In the genomic region with DNA sequence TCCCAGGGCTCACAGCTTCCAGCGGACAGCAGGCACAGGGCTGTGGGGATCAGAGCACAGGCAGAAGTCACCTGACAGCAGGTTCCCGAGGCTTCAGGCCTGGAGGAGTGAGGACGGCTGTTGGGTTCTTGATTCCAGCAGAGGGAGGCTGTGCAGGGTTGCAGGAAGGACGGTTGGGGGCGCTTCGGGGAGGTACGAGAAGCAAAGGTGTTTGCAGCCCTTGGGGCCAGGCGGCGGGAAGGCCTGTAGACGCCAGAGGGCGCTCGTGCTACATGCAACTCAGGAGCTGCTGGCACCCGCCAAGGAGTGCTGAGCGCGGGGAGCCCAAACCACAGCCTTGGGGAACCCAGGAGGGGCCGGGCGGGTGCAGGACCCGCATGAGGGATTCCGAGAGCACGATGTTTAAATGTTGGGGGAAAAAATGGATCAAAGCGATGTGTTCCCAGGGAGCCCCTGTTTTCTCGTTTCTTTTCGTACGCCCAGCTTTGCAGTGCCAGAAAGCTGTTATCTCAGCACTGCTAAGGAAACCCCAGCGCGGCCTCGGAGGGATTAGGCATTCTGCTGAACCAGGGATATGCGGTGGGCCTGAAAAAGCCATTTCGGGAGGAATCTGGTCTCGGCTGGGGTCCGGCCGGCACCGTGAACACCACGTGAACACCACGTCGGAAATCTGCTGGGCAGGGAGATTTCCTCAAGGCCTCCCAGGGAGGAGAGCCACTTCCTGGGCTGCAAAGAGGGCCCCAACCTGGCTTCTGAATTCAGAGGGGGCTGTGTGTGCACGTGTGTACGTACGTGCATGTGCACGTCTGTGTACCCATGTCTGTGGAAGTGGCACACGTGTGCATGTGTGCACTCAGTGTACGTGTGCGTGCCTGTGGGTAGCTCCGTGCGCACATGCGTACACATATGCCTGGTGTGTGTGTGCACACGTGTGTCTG, we compare ENCODE assay signal across 8 cellular contexts.
DNase-seq lines count a peak whose midpoint lies in the region; ATAC-seq, FAIRE-seq and TF ChIP-seq lines count a peak whose summit lies in the region.

No MANE protein-coding gene starts in this region.

- H3K27ac Mint-ChIP-seq in activated naive CD4-positive, alpha-beta T cell treated with anti-CD3 and anti-CD28 coated beads, Interleukin-2, amount 10 ng/mL, durations not matched to agents 7 days and 5 days: peak overlapping the region; percentile 76

- no peaks in the 10 kb centered on the region for H3K36me3 ChIP-seq in SK-N-SH (replicated peaks in 1 of 2; ENCODE audit: control insufficient read depth in 1 of 2, insufficient read depth in 2 of 2, low read length in 1 of 2)

- peak overlapping the region; percentile 40 for H3K4me3 Mint-ChIP-seq in activated naive CD4-positive, alpha-beta T cell treated with anti-CD3 and anti-CD28 coated beads, Interleukin-2, amount 10 ng/mL, durations not matched to agents 7 days and 5 days

- no peaks in the 10 kb centered on the region for H3F3A ChIP-seq in SK-N-SH (replicated peaks; ENCODE audit: insufficient read depth)

- no peak for FAIRE-seq in H54 (lab: Jason Lieb, UNC)

- peak; percentile 85 for ATAC-seq in omental fat pad (ENCODE audit: low FRiP score)

- peak overlapping the region in 1 of 2 experiments; percentile 62; a peak in 2 of 4 replicates for H3K27ac ChIP-seq in SK-N-SH (ENCODE audit: low read depth in 2 of 2, low read length in 1 of 2)

- H3K9me3 ChIP-seq in SK-N-SH: no peaks in the 10 kb centered on the region

- TF ChIP-seq EP300 in SK-N-SH (IDR thresholded peaks at IDR 0.05; ENCODE audit: borderline replicate concordance in 1 of 2, low read depth in 1 of 2, low read length in 1 of 2): no peak

- DNase-seq in DMS53 (lab: John Stamatoyannopoulos, UW) (peak; percentile 96), H54 (ENCODE audit: insufficient read length, low spot score) (peak; percentile 77), NCI-H1048 (lab: John Stamatoyannopoulos, UW) (peak; percentile 75), SK-N-SH (peak; percentile 90), glomerular visceral epithelial cell (ENCODE audit: extremely low spot score) (peak; percentile 90), omental fat pad (ENCODE audit: low spot score) (peak; percentile 82), superior temporal gyrus (ENCODE audit: extremely low spot score) (peak; percentile 94)
- DNase-seq in activated naive CD4-positive, alpha-beta T cell treated with anti-CD3 and anti-CD28 coated beads, Interleukin-2, amount 10 ng/mL, durations not matched to agents 7 days and 5 days: peak; percentile 95

- peaks cover 1% of the 10 kb centered on the region for H3K36me3 Mint-ChIP-seq in activated naive CD4-positive, alpha-beta T cell treated with anti-CD3 and anti-CD28 coated beads, Interleukin-2, amount 10 ng/mL, durations not matched to agents 7 days and 5 days

- peak overlapping the region; percentile 69; the same call in 1 of the 2 replicates for H2AFZ ChIP-seq in SK-N-SH (ENCODE audit: low read depth)

- POLR2A ChIA-PET in SK-N-SH (lab: Yijun Ruan, JAX): interaction anchor here (0.8 to 1.9 kb wide), 4 partner anchors 105 to 359 kb away, joined by 3 to 14 read pairs (median 4); no protein-coding TSS in a partner anchor

- H3K4me1 Mint-ChIP-seq in activated naive CD4-positive, alpha-beta T cell treated with anti-CD3 and anti-CD28 coated beads, Interleukin-2, amount 10 ng/mL, durations not matched to agents 7 days and 5 days: peaks cover 19% of the 10 kb centered on the region

- TF ChIP-seq POLR2A in H54 (IDR thresholded peaks at IDR 0.05; ENCODE audit: low read depth, low read length): no peak

- peaks cover 5 to 9% of the 10 kb centered on the region in 2 experiments; a peak in 2 of 4 replicates for H3K4me1 ChIP-seq in SK-N-SH (ENCODE audit: control insufficient read depth in 1 of 2, insufficient read depth in 2 of 2, low read depth in 1 of 2, low read length in 1 of 2)

- H4K20me1 ChIP-seq in SK-N-SH (ENCODE audit: insufficient read depth): no peaks in the 10 kb centered on the region

- H3K4me2 ChIP-seq in SK-N-SH: peak overlapping the region; percentile 65

- no peaks in the 10 kb centered on the region for H3K27me3 ChIP-seq in SK-N-SH (ENCODE audit: insufficient read depth)

- no peaks in the 10 kb centered on the region for H3K79me2 ChIP-seq in SK-N-SH (ENCODE audit: insufficient read depth)

- H3K9me2 ChIP-seq in SK-N-SH: no peaks in the 10 kb centered on the region

- peaks cover 5% of the 10 kb centered on the region for H3K27me3 Mint-ChIP-seq in activated naive CD4-positive, alpha-beta T cell treated with anti-CD3 and anti-CD28 coated beads, Interleukin-2, amount 10 ng/mL, durations not matched to agents 7 days and 5 days

- H3K4me3 ChIP-seq in SK-N-SH (ENCODE audit: low read depth in 2 of 2, low read length in 1 of 2): peak overlapping the region in 1 of 2 experiments; percentile 34; a peak in 1 of 4 replicates

- peak overlapping the region; percentile 51; the same call in 1 of the 2 replicates for H3K9ac ChIP-seq in SK-N-SH

- whole genome bisulfite sequencing in SK-N-SH (ENCODE audit: low lambda C conversion rate): 36% methylated on average over 34 of the region's 47 CpGs

- no peaks in the 10 kb centered on the region for H3K9me3 Mint-ChIP-seq in activated naive CD4-positive, alpha-beta T cell treated with anti-CD3 and anti-CD28 coated beads, Interleukin-2, amount 10 ng/mL, durations not matched to agents 7 days and 5 days

- TF ChIP-seq CTCF in SK-N-SH (IDR thresholded peaks at IDR 0.05) (peak; percentile 98), omental fat pad (IDR thresholded peaks at IDR 0.05) (peak in 2 of 3 donors; percentile 57 to 99)

- CTCF ChIA-PET in SK-N-SH (lab: Yijun Ruan, JAX): interaction anchor here (0.5 to 15.4 kb wide), 123 partner anchors 9 to 688 kb away, joined by 3 to 1016 read pairs (median 6); a partner anchor contains a TSS
- CTCF ChIA-PET in activated naive CD4-positive, alpha-beta T cell treated with anti-CD3 and anti-CD28 coated beads, Interleukin-2, amount 10 ng/mL, durations not matched to agents 7 days and 5 days (lab: Charles Lee): interaction anchor here (0.5 to 8.3 kb wide), 31 partner anchors 11 to 876 kb away, joined by 3 to 344 read pairs (median 4); a partner anchor contains a TSS

- TF ChIP-seq RAD21 in SK-N-SH (IDR thresholded peaks at IDR 0.05; ENCODE audit: low read length): peak; percentile 97

TF ChIP-seq in SK-N-SH, 30 proteins besides CTCF, POLR2A, EP300 and RAD21 (continues in another document):
- no peak for TF ChIP-seq FOSL2 (IDR thresholded peaks at IDR 0.05; ENCODE audit: borderline replicate concordance, low read depth)
- TF ChIP-seq, protein P1, sequence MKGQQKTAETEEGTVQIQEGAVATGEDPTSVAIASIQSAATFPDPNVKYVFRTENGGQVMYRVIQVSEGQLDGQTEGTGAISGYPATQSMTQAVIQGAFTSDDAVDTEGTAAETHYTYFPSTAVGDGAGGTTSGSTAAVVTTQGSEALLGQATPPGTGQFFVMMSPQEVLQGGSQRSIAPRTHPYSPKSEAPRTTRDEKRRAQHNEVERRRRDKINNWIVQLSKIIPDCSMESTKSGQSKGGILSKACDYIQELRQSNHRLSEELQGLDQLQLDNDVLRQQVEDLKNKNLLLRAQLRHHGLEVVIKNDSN (IDR thresholded peaks at IDR 0.05; ENCODE audit: borderline replicate concordance, low read depth): no peak
- TF ChIP-seq FOXJ3 (CRISPR knock-in tag; IDR thresholded peaks at IDR 0.05): 0 out of 2 replicates have a peak, but pooled peaks have one; percentile 16
- TF ChIP-seq RFX5 (IDR thresholded peaks at IDR 0.05; ENCODE audit: low read length): no peak
- no peak for TF ChIP-seq MXI1 (IDR thresholded peaks at IDR 0.05; ENCODE audit: low read depth, low read length)
- TF ChIP-seq YY1 (IDR thresholded peaks at IDR 0.05; ENCODE audit: low read depth): no peak
- TF ChIP-seq POLR2AphosphoS5 (IDR thresholded peaks at IDR 0.05; ENCODE audit: low read depth, low read length): no peak
- peak; percentile 30; the same call in 1 of the 2 replicates for TF ChIP-seq NRF1 (IDR thresholded peaks at IDR 0.05; ENCODE audit: low read depth, low read length)
- TF ChIP-seq SMC3 (IDR thresholded peaks at IDR 0.05; ENCODE audit: low read depth, low read length): peak; percentile 99
- TF ChIP-seq, protein P2, sequence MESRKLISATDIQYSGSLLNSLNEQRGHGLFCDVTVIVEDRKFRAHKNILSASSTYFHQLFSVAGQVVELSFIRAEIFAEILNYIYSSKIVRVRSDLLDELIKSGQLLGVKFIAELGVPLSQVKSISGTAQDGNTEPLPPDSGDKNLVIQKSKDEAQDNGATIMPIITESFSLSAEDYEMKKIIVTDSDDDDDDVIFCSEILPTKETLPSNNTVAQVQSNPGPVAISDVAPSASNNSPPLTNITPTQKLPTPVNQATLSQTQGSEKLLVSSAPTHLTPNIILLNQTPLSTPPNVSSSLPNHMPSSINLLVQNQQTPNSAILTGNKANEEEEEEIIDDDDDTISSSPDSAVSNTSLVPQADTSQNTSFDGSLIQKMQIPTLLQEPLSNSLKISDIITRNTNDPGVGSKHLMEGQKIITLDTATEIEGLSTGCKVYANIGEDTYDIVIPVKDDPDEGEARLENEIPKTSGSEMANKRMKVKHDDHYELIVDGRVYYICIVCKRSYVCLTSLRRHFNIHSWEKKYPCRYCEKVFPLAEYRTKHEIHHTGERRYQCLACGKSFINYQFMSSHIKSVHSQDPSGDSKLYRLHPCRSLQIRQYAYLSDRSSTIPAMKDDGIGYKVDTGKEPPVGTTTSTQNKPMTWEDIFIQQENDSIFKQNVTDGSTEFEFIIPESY (IDR thresholded peaks at IDR 0.05; ENCODE audit: borderline replicate concordance, low read depth): no peak
- TF ChIP-seq, protein P3, sequence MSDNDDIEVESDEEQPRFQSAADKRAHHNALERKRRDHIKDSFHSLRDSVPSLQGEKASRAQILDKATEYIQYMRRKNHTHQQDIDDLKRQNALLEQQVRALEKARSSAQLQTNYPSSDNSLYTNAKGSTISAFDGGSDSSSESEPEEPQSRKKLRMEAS (IDR thresholded peaks at IDR 0.05; ENCODE audit: low read depth): 0 out of 2 replicates have a peak, but pooled peaks have one; percentile 47
- TF ChIP-seq CHD2 (IDR thresholded peaks at IDR 0.05; ENCODE audit: low read length, partially characterized antibody): no peak
- no peak for TF ChIP-seq MEF2A (IDR thresholded peaks at IDR 0.05; ENCODE audit: borderline replicate concordance, low read depth)
- no peak for TF ChIP-seq TCF12 (IDR thresholded peaks at IDR 0.05)
- no peak for TF ChIP-seq TEAD4 (IDR thresholded peaks at IDR 0.05; ENCODE audit: borderline replicate concordance, insufficient read depth)
- no peak for TF ChIP-seq TAF1 (IDR thresholded peaks at IDR 0.05; ENCODE audit: borderline replicate concordance, low read depth, low read length)
- no peak for TF ChIP-seq SIN3A (IDR thresholded peaks at IDR 0.05; ENCODE audit: borderline replicate concordance, low read depth, low read length)
- TF ChIP-seq NFIC (IDR thresholded peaks at IDR 0.05; ENCODE audit: borderline replicate concordance): peak; percentile 50
- TF ChIP-seq GABPA (IDR thresholded peaks at IDR 0.05; ENCODE audit: low read depth): no peak
